1 cellular context compared by ENCODE assay signal in the genomic region with DNA sequence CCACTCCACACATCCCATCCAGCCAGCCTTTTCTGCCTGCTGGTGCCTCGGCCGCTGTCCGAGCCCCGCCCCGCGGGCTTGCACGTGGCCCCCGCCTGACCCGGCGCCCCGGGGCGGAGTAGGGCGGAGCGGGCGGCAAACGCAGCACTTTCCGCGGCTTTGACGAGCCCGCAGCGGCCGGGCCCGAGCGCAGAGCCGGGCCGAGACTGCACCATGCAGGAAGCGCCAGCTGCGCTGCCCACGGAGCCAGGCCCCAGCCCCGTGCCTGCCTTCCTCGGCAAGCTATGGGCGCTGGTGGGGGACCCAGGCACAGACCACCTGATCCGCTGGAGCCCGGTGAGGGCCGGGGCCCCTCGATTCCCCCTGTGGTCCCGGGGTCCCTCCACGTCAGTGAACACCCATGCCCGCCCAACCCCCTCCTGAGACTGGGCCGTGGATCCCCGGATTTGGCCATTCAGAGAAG.
TF ChIP-seq lines count a peak whose summit lies in the region.

A gene with protein sequence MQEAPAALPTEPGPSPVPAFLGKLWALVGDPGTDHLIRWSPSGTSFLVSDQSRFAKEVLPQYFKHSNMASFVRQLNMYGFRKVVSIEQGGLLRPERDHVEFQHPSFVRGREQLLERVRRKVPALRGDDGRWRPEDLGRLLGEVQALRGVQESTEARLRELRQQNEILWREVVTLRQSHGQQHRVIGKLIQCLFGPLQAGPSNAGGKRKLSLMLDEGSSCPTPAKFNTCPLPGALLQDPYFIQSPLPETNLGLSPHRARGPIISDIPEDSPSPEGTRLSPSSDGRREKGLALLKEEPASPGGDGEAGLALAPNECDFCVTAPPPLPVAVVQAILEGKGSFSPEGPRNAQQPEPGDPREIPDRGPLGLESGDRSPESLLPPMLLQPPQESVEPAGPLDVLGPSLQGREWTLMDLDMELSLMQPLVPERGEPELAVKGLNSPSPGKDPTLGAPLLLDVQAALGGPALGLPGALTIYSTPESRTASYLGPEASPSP (plus strand): TSS at position 147 of the 463 bp plus-strand sequence. CDS start 67 bp downstream, at position 214.

TF ChIP-seq in WTC11, 78 proteins besides CTCF, POLR2A, EP300 and RAD21 (continued from another document):
- TF ChIP-seq E2F5 (CRISPR knock-in tag; IDR thresholded peaks at IDR 0.05): no peak
